In the genomic region with DNA sequence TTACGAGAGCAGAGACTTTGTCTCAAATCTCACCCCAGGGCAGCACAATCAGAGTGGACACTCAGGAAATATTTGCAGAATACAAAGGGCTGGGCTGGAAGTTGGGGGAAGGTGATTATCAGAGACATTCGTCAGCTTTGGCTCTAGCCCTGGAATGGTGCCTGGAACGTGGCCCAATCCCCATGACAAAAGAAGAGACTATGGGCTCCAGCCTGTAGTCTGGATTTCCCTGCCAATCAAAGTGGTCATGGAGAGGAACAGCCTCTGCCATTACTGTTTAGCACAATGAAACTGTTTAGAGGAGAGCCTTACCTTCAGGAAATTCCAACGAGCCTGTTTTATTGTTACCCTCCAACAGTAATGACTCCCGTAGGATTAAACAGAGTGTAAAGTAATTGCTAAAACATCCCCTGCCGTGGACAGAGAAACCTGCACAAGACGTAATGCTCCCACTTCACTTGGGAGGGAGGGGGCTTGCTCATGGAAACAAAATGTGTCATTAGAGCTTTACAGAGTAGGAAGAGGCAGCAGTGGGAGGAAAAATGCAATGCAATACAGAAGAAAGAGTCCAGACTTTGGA, we compare ENCODE assay signal across 10 cellular contexts.
A peak's percentile ranks its signal among the peaks of the same experiment; 100 is the strongest.
DNase-seq lines count a peak whose midpoint lies in the region; ATAC-seq and TF ChIP-seq lines count a peak whose summit lies in the region.
"Had no signal": no experiment of that assay in that cellular context is flagged by ENCODE, and none has a peak within 500 bp of the region (broad histone marks: within the 10 kb centered on the region; RNA-seq: fewer than 3 reads in every experiment).

No MANE protein-coding gene starts in this region.

- intact Hi-C loops in adrenal gland (cut with DNase I): no loop called here
- intact Hi-C loops in testis (cut with DNase I; ENCODE audit: low total_unique reads): no loop called here

- H3K4me1 ChIP-seq in adrenal gland (replicated peaks in 1 of 2) (no peaks in the 10 kb centered on the region), iPS DF 6.9 (ENCODE audit: control insufficient read depth, insufficient read depth, low read length) (0 out of 2 replicates have a peak, but pooled peaks cover 2% of the 10 kb centered on the region), testis (peaks cover 6% of the 10 kb centered on the region)

- TF ChIP-seq CTCF in adrenal gland (IDR thresholded peaks at IDR 0.05) (no peak), testis (IDR thresholded peaks at IDR 0.05) (no peak)

- H3K36me3 ChIP-seq in adrenal gland (replicated peaks in 1 of 2) (no peaks in the 10 kb centered on the region), iPS DF 6.9 (ENCODE audit: control insufficient read depth, insufficient read depth, low read length) (no peaks in the 10 kb centered on the region), testis (ENCODE audit: low read depth, missing control alignments) (no peaks in the 10 kb centered on the region)

- TF ChIP-seq POLR2A in adrenal gland (IDR thresholded peaks at IDR 0.05) (no peak), testis (IDR thresholded peaks at IDR 0.05) (no peak)

- no peaks in the 10 kb centered on the region for H3K27me3 ChIP-seq in adrenal gland
- no peaks in the 10 kb centered on the region for H3K27me3 ChIP-seq in iPS DF 6.9 (ENCODE audit: control insufficient read depth, insufficient read depth, low read length)
- no peaks in the 10 kb centered on the region for H3K27me3 ChIP-seq in testis

- H3K9me3 ChIP-seq in adrenal gland (replicated peaks in 1 of 3): no peaks in the 10 kb centered on the region
- no peaks in the 10 kb centered on the region for H3K9me3 ChIP-seq in iPS DF 6.9 (ENCODE audit: control insufficient read depth, insufficient read depth, low read length)
- H3K9me3 ChIP-seq in testis: no peaks in the 10 kb centered on the region

- H3K27ac ChIP-seq in adrenal gland (no peak overlapping the region), iPS DF 6.9 (ENCODE audit: low read length) (no peak overlapping the region), testis (no peak overlapping the region)

- H3K4me3 ChIP-seq in adrenal gland (no peak overlapping the region), iPS DF 6.9 (ENCODE audit: low read length) (no peak overlapping the region), testis (no peak overlapping the region)

- 30 to 43% (median 38%) methylated on average over 7 of the region's 7 CpGs for WGBS in adrenal gland, 4 donors
- no CpG with 5 or more reads among the region's 7 CpGs for WGBS in iPS DF 6.9 (ENCODE audit: insufficient coverage, insufficient read length)
- WGBS in testis, 2 donors: 15 to 19% methylated on average over 7 of the region's 7 CpGs

- DNase-seq in NCI-H146 (lab: John Stamatoyannopoulos, UW) (peak; percentile 62), NCI-H146 treated with DMSO at 0.1 percent for 48 hours (lab: John Stamatoyannopoulos, UW; ENCODE audit: unreplicated experiment) (no peak), adrenal gland (peak; percentile 18 to 80 (median 55)), iPS DF 6.9 (ENCODE audit: low read depth, low spot score) (peak; percentile 31), testis (peak; percentile 30), HT-29 (ENCODE audit: low spot score) (no peak), KBM-7 (no peak)
- DNase-seq: erythroblast, left colon had no signal

- in situ Hi-C loops in KBM-7 (cut with MboI; ENCODE audit: low pct_unique_long_range_greater_than_20kb, low sequenced_read_pairs): no loop called here

- ATAC-seq in GM19452 (IDR thresholded peaks at IDR 0.05; ENCODE audit: unreplicated experiment): no peak
- ATAC-seq: left colon had no signal

Comparison
In these comparisons a context has a peak if more than half of its experiments do, and no peak if none do; other contexts are left out.
1. DNase-seq: peak in NCI-H146 (single experiment), adrenal gland (7 of 7), iPS DF 6.9 (single experiment) and testis (single experiment); none in NCI-H146 treated with DMSO at 0.1 percent for 48 hours (single experiment), HT-29 (single experiment) and KBM-7 (single experiment).